20 cellular contexts compared by ENCODE assay signal in genomic region chr2:218985325-218986091, GRCh38. TPM values are rescaled to one million over a fixed set of nuclear protein-coding genes. Genes with fewer than 3 reads are reported as not detected.
A peak's percentile ranks its signal among the peaks of the same experiment; 100 is the strongest.
DNase-seq lines count a peak whose midpoint lies in the region; ATAC-seq, FAIRE-seq and TF ChIP-seq lines count a peak whose summit lies in the region.
"Had no signal": no experiment of that assay in that cellular context is flagged by ENCODE, and none has a peak within 500 bp of the region (broad histone marks: within the 10 kb centered on the region; RNA-seq: fewer than 3 reads in every experiment).

No MANE protein-coding gene starts in this region.

- H2BK5ac ChIP-seq in H1 (ENCODE audit: low read depth, low read length), result no peak overlapping the region

- H2AK5ac ChIP-seq in H1 (ENCODE audit: low read depth, low read length), result no peak overlapping the region

- no peak overlapping the region for H3K23ac ChIP-seq in H1 (ENCODE audit: insufficient read length)

- no peak overlapping the region for H3K4ac ChIP-seq in H1 (replicated peaks; ENCODE audit: insufficient read length, low read depth, low read length)

- no peak overlapping the region for H2BK120ac ChIP-seq in H1 (replicated peaks; ENCODE audit: low read depth, low read length)

- CTCF ChIA-PET in H1 (lab: Charles Lee; ENCODE audit: partially characterized antibody), result interaction anchor here (0.6 to 13.0 kb wide), 7 partner anchors 11 to 173 kb away, joined by 3 to 284 read pairs (median 3); partner anchors contain the start of gene CRYBA2

- peak overlapping the region in 2 of 4 experiments; percentile 2 to 52; a peak in 3 of 8 replicates for H3K4me3 ChIP-seq in H1 (ENCODE audit: extremely low read depth in 1 of 4, insufficient read depth in 2 of 4, low read depth in 3 of 4, low read length in 4 of 4)
- H3K4me3 ChIP-seq: GM12878 had no signal

- H3K23me2 ChIP-seq in H1 (ENCODE audit: low read depth, low read length), result peaks cover 3% of the 10 kb centered on the region; the same call in 1 of the 2 replicates

- H4K8ac ChIP-seq in H1 (ENCODE audit: extremely low read depth, insufficient read depth, low read length), result peak overlapping the region; percentile 88; the same call in 1 of the 2 replicates

- DNase-seq in NCI-H748 (lab: John Stamatoyannopoulos, UW; ENCODE audit: unreplicated experiment) (peak; percentile 29), NCI-H748 treated with DMSO at 0.1 percent for 48 hours (lab: John Stamatoyannopoulos, UW) (no peak), NCI-H2171 (lab: John Stamatoyannopoulos, UW) (peak; percentile 36), H1 (ENCODE audit: low read depth in 1 of 2, low spot score in 2 of 2) (peak in 1 of 2 experiments; percentile 72), posterior vena cava (ENCODE audit: low spot score) (peak; percentile 68), GM12892 (ENCODE audit: insufficient read length) (no peak)
- DNase-seq in activated naive CD4-positive, alpha-beta T cell (lab: John Stamatoyannopoulos, UW), result no peak
- DNase-seq: activated CD4-positive, alpha-beta memory T cell treated with anti-CD3 and anti-CD28 coated beads, Interleukin-2, amount 10 ng/mL, durations not matched to agents 7 days and 5 days; activated naive CD4-positive, alpha-beta T cell treated with Interleukin-2 at 50 U/mL for 16 hours; NCI-H446 treated with DMSO at 0.1 percent for 48 hours; stimulated activated CD4-positive, alpha-beta T cell treated with anti-CD3 and anti-CD28 coated beads, Interleukin-12 subunit alpha, Interleukin-12 subunit beta, amount 100 ng/mL, for 4 hours; T-helper 2 cell; transverse colon had no signal

- WGBS in H1 (ENCODE audit: extremely low coverage in 1 of 2, insufficient coverage in 1 of 2, insufficient read length in 1 of 2, insufficient replicate concordance in 2 of 2, low coverage in 1 of 2, low lambda C conversion rate in 2 of 2, missing lambda C conversion rate in 1 of 2), 2 experiments, result 3% methylated on average over 31 of the region's 49 CpGs; no CpG with 5 or more reads in 1 of the 2 experiments

- FAIRE-seq in H1 (lab: Jason Lieb, UNC) (no peak), GM12892 (lab: Jason Lieb, UNC) (no peak)
- FAIRE-seq: bronchial epithelial cell, GM12878 had no signal

- POLR2A ChIA-PET in H1 (lab: Charles Lee; ENCODE audit: partially characterized antibody), result interaction anchor here (0.7 kb wide), 1 partner anchor 14 kb away, joined by 3 read pairs; no protein-coding TSS in a partner anchor

- peaks cover 0 to 7% (median 0%) of the 10 kb centered on the region in 4 experiments; a peak in 1 of 8 replicates for H3K36me3 ChIP-seq in H1 (ENCODE audit: control insufficient read depth in 2 of 4, insufficient read depth in 4 of 4, low read length in 3 of 4)
- H3K36me3 ChIP-seq: Peyer's patch, transverse colon had no signal

- H3K4me2 ChIP-seq in H1 (ENCODE audit: insufficient read depth in 1 of 2, low read depth in 2 of 2, low read length in 2 of 2), result peak overlapping the region; percentile 46 to 53; a peak in 3 of 4 replicates

- no peak overlapping the region for H2BK12ac ChIP-seq in H1 (ENCODE audit: low read depth, low read length)

- TF ChIP-seq EP300 in H1 (IDR thresholded peaks at IDR 0.05; ENCODE audit: borderline replicate concordance in 1 of 2, low read depth in 2 of 2, low read length in 2 of 2), result no peak

- H3K79me1 ChIP-seq in H1 (ENCODE audit: low read depth, low read length), result no peaks in the 10 kb centered on the region

- H2BK15ac ChIP-seq in H1 (ENCODE audit: low read length), result no peak overlapping the region

- no peaks in the 10 kb centered on the region for H3K79me2 ChIP-seq in H1 (ENCODE audit: control insufficient read depth in 1 of 2, insufficient read depth in 2 of 2, low read length in 2 of 2)

- no peak overlapping the region for H3K27ac ChIP-seq in H1 (ENCODE audit: low read depth, low read length)
- H3K27ac ChIP-seq: Peyer's patch, transverse colon had no signal

- no peak for ATAC-seq in HG03135 (IDR thresholded peaks at IDR 0.05; ENCODE audit: unreplicated experiment)
- ATAC-seq: GM12878 had no signal

- TF ChIP-seq POLR2A in H1 (IDR thresholded peaks at IDR 0.05; ENCODE audit: control extremely low read depth in 1 of 2, low read depth in 2 of 2, low read length in 2 of 2), result no peak
- TF ChIP-seq POLR2A in GM12892 (IDR thresholded peaks at IDR 0.05; ENCODE audit: low read depth, low read length), result no peak

- no peak overlapping the region for H2BK20ac ChIP-seq in H1 (ENCODE audit: low read length)

- H3K9me3 ChIP-seq in H1 (ENCODE audit: insufficient read depth in 2 of 2, low read depth in 1 of 2, low read length in 1 of 2), result no peaks in the 10 kb centered on the region
- H3K9me3 ChIP-seq: Peyer's patch, transverse colon had no signal

- no peak for TF ChIP-seq RAD21 in H1 (IDR thresholded peaks at IDR 0.05 in 1 of 2, conservative IDR thresholded peaks at IDR 0.05 in 1 of 2; ENCODE audit: low read depth in 2 of 2, low read length in 2 of 2)

- no peak overlapping the region for H4K5ac ChIP-seq in H1 (ENCODE audit: insufficient read length, low read depth, low read length)

- H3K9ac ChIP-seq in H1 (replicated peaks in 1 of 4; ENCODE audit: extremely low read depth in 1 of 4, low read depth in 3 of 4, low read length in 3 of 4), result no peak overlapping the region

- H2AFZ ChIP-seq in H1 (ENCODE audit: low read length), result no peak overlapping the region

- H3K27me3 ChIP-seq in H1 (replicated peaks in 1 of 4; ENCODE audit: control insufficient read depth in 3 of 4, extremely low read depth in 1 of 4, insufficient read depth in 3 of 4, low read length in 3 of 4), result peaks cover 97 to 100% (median 98%) of the 10 kb centered on the region in 4 experiments

- no peak overlapping the region for H4K91ac ChIP-seq in H1 (replicated peaks; ENCODE audit: insufficient read length, low read length)

- H4K20me1 ChIP-seq in H1 (replicated peaks in 1 of 2; ENCODE audit: control insufficient read depth in 1 of 2, insufficient read depth in 2 of 2, low read length in 2 of 2), result peaks cover 16 to 38% of the 10 kb centered on the region in 2 experiments

- no peak overlapping the region for H3K14ac ChIP-seq in H1 (ENCODE audit: insufficient read length)

- H3K4me1 ChIP-seq in H1 (replicated peaks in 1 of 4; ENCODE audit: control insufficient read depth in 3 of 4, insufficient read depth in 4 of 4, low read length in 3 of 4), result peaks cover 0 to 21% (median 17%) of the 10 kb centered on the region in 4 experiments; a peak in 5 of 7 replicates

- no peak for TF ChIP-seq CTCF in H1 (IDR thresholded peaks at IDR 0.05; ENCODE audit: control extremely low read depth in 1 of 3, insufficient read depth in 1 of 3, low read depth in 1 of 3, low read length in 3 of 3)

- intact Hi-C loops in posterior vena cava (cut with DNase I), result no loop called here

- H3K18ac ChIP-seq in H1 (ENCODE audit: extremely low read depth, low read length), result no peak overlapping the region

- H3K56ac ChIP-seq in H1 (replicated peaks; ENCODE audit: insufficient read length, low read depth, low read length), result no peak overlapping the region

RNA-seq across cellular contexts. Expression of gene FEV, which starts 0.5 kb away (rescaled TPM):
- not detected in 2 replicates for total RNA-seq in H1 (2021; fragmentation: NEBNext Ultra II Directional; extraction: Animal tissue kit (Norgen Biotek cat#: 25700))
- polyA plus RNA-seq in H1 (2011; rRNA removed), result not detected in 2 replicates
- polyA plus RNA-seq in H1 (2011; cell fraction: cytosol; rRNA removed), result not detected
- not detected for polyA plus RNA-seq in H1 (2011; cell fraction: nucleus; rRNA removed)
- not detected in 4 replicates for polyA plus RNA-seq in H1 (2012, experiment 1 of 2)
- not detected for polyA plus RNA-seq in H1 (2012, experiment 2 of 2)
- not detected for polyA plus RNA-seq in H1 (2013, experiment 1 of 2)
- polyA plus RNA-seq in H1 (2013, experiment 2 of 2), result not detected
- polyA minus RNA-seq in H1 (2011; rRNA and poly(A)+ RNA removed), result not detected in 2 replicates
- polyA minus RNA-seq in H1 (2011; cell fraction: cytosol; rRNA and poly(A)+ RNA removed), result not detected
- not detected for polyA minus RNA-seq in H1 (2011; cell fraction: nucleus; rRNA and poly(A)+ RNA removed)
- total RNA-seq in posterior vena cava, result not detected
- polyA plus RNA-seq in GM12892 (2012; ENCODE audit: missing spikeins), result not detected
- total RNA-seq: activated CD4-positive, alpha-beta memory T cell treated with anti-CD3 and anti-CD28 coated beads, Interleukin-2, amount 10 ng/mL, durations not matched to agents 7 days and 5 days; bronchial epithelial cell; GM12878; H4; MCF 10A; omental fat pad had no signal
- polyA plus RNA-seq: GM12878 had no signal

RNA-seq across cellular contexts. Expression of gene CRYBA2, which starts 7.7 kb away (rescaled TPM):
- total RNA-seq in H1 (2021; fragmentation: NEBNext Ultra II Directional; extraction: Animal tissue kit (Norgen Biotek cat#: 25700)), result not detected in 2 replicates
- not detected in 2 replicates for polyA plus RNA-seq in H1 (2011; rRNA removed)
- not detected for polyA plus RNA-seq in H1 (2011; cell fraction: cytosol; rRNA removed)
- not detected for polyA plus RNA-seq in H1 (2011; cell fraction: nucleus; rRNA removed)
- not detected in 4 replicates for polyA plus RNA-seq in H1 (2012, experiment 1 of 2)
- not detected for polyA plus RNA-seq in H1 (2012, experiment 2 of 2)
- polyA plus RNA-seq in H1 (2013, experiment 1 of 2), result not detected
- polyA plus RNA-seq in H1 (2013, experiment 2 of 2), result not detected
- not detected in 2 replicates for polyA minus RNA-seq in H1 (2011; rRNA and poly(A)+ RNA removed)
- not detected for polyA minus RNA-seq in H1 (2011; cell fraction: cytosol; rRNA and poly(A)+ RNA removed)
- polyA minus RNA-seq in H1 (2011; cell fraction: nucleus; rRNA and poly(A)+ RNA removed), result not detected
- total RNA-seq in posterior vena cava, result not detected
- not detected for polyA plus RNA-seq in GM12892 (2012; ENCODE audit: missing spikeins)
- total RNA-seq: activated CD4-positive, alpha-beta memory T cell treated with anti-CD3 and anti-CD28 coated beads, Interleukin-2, amount 10 ng/mL, durations not matched to agents 7 days and 5 days; bronchial epithelial cell; GM12878; H4; MCF 10A; omental fat pad had no signal
- polyA plus RNA-seq: GM12878 had no signal

RNA-seq across cellular contexts. Expression of gene CDK5R2, which starts 26.0 kb away (rescaled TPM):
- not detected in 2 replicates for total RNA-seq in H1 (2021; fragmentation: NEBNext Ultra II Directional; extraction: Animal tissue kit (Norgen Biotek cat#: 25700))
- polyA plus RNA-seq in H1 (2011; rRNA removed), result 0.14 TPM in 2 replicates
- polyA plus RNA-seq in H1 (2011; cell fraction: cytosol; rRNA removed), result 0.09 TPM
- not detected for polyA plus RNA-seq in H1 (2011; cell fraction: nucleus; rRNA removed)
- 0.08 to 0.33 TPM (median 0.14 TPM) in 3 of 4 replicates, not detected in the other for polyA plus RNA-seq in H1 (2012, experiment 1 of 2)
- not detected for polyA plus RNA-seq in H1 (2012, experiment 2 of 2)
- 0.10 TPM for polyA plus RNA-seq in H1 (2013, experiment 1 of 2)
- polyA plus RNA-seq in H1 (2013, experiment 2 of 2), result 0.13 TPM
- polyA minus RNA-seq in H1 (2011; rRNA and poly(A)+ RNA removed), result 0.06 TPM in 1 of 2 replicates, not detected in the other
- not detected for polyA minus RNA-seq in H1 (2011; cell fraction: cytosol; rRNA and poly(A)+ RNA removed)
- polyA minus RNA-seq in H1 (2011; cell fraction: nucleus; rRNA and poly(A)+ RNA removed), result not detected
- not detected for total RNA-seq in posterior vena cava
- polyA plus RNA-seq in GM12892 (2012; ENCODE audit: missing spikeins), result not detected
- total RNA-seq: activated CD4-positive, alpha-beta memory T cell treated with anti-CD3 and anti-CD28 coated beads, Interleukin-2, amount 10 ng/mL, durations not matched to agents 7 days and 5 days; bronchial epithelial cell; GM12878; MCF 10A; omental fat pad had no signal
- polyA plus RNA-seq: GM12878 had no signal

RNA-seq across cellular contexts. Expression of gene CFAP65, which starts 55.8 kb away (rescaled TPM):
- 0.13 and 0.19 TPM in 2 replicates for total RNA-seq in H1 (2021; fragmentation: NEBNext Ultra II Directional; extraction: Animal tissue kit (Norgen Biotek cat#: 25700))
- polyA plus RNA-seq in H1 (2011; rRNA removed), result 0.38 and 0.45 TPM in 2 replicates
- polyA plus RNA-seq in H1 (2011; cell fraction: cytosol; rRNA removed), result 1.0 TPM
- polyA plus RNA-seq in H1 (2011; cell fraction: nucleus; rRNA removed), result 0.88 TPM
- polyA plus RNA-seq in H1 (2012, experiment 1 of 2), result 0.32 to 0.68 TPM (median 0.52 TPM) in 4 replicates
- 0.33 TPM for polyA plus RNA-seq in H1 (2012, experiment 2 of 2)
- polyA plus RNA-seq in H1 (2013, experiment 1 of 2), result 0.18 TPM
- 0.18 TPM for polyA plus RNA-seq in H1 (2013, experiment 2 of 2)
- 0.35 and 0.76 TPM in 2 replicates for polyA minus RNA-seq in H1 (2011; rRNA and poly(A)+ RNA removed)
- not detected for polyA minus RNA-seq in H1 (2011; cell fraction: cytosol; rRNA and poly(A)+ RNA removed)
- 0.20 TPM for polyA minus RNA-seq in H1 (2011; cell fraction: nucleus; rRNA and poly(A)+ RNA removed)
- total RNA-seq in posterior vena cava, result not detected
- polyA plus RNA-seq in GM12892 (2012; ENCODE audit: missing spikeins), result not detected
- total RNA-seq: activated CD4-positive, alpha-beta memory T cell treated with anti-CD3 and anti-CD28 coated beads, Interleukin-2, amount 10 ng/mL, durations not matched to agents 7 days and 5 days; bronchial epithelial cell; GM12878; MCF 10A had no signal
- polyA plus RNA-seq: GM12878 had no signal

Comparison
In these comparisons a context has a peak if more than half of its experiments do, and no peak if none do; other contexts are left out.
1. DNase-seq: peak in NCI-H748 (single experiment), NCI-H2171 (single experiment) and posterior vena cava (single experiment); none in NCI-H748 treated with DMSO at 0.1 percent for 48 hours (single experiment), activated naive CD4-positive, alpha-beta T cell (0 of 4) and GM12892 (single experiment).